Comparison of ENCODE assay signal across 1 cellular context in genomic region chr17:48100591-48101011, GRCh38.
A peak's percentile ranks its signal among the peaks of the same experiment; 100 is the strongest.
TF ChIP-seq lines count a peak whose summit lies in the region.

No MANE protein-coding gene starts in this region.

TF ChIP-seq in HepG2, 621 proteins besides CTCF, POLR2A, EP300 and RAD21 (continues in another document):
- TF ChIP-seq SP4 (CRISPR knock-in tag; IDR thresholded peaks at IDR 0.05): 0 out of 2 replicates have a peak, but pooled peaks have one; percentile 13
- 0 out of 2 replicates have a peak, but pooled peaks have one; percentile 17 for TF ChIP-seq ZFP90 (CRISPR knock-in tag; IDR thresholded peaks at IDR 0.05; ENCODE audit: borderline replicate concordance)
- TF ChIP-seq ZNF276 (CRISPR knock-in tag; IDR thresholded peaks at IDR 0.05; ENCODE audit: low read depth): 0 out of 2 replicates have a peak, but pooled peaks have one; percentile 71
- 0 out of 2 replicates have a peak, but pooled peaks have one; percentile 6 for TF ChIP-seq ARID5B (CRISPR knock-in tag; IDR thresholded peaks at IDR 0.05)
- TF ChIP-seq NR0B2 (CRISPR knock-in tag; IDR thresholded peaks at IDR 0.05): peak; percentile 6; the same call in 1 of the 2 replicates
- peak; percentile 43; the same call in 1 of the 2 replicates for TF ChIP-seq LCORL (IDR thresholded peaks at IDR 0.05)
- TF ChIP-seq LCORL (CRISPR knock-in tag; IDR thresholded peaks at IDR 0.05): no peak
- TF ChIP-seq ZBTB49 (CRISPR knock-in tag; IDR thresholded peaks at IDR 0.05; ENCODE audit: borderline replicate concordance): peak; percentile 65; the same call in 1 of the 2 replicates
- peak; percentile 32 for TF ChIP-seq PRPF4 (IDR thresholded peaks at IDR 0.05; ENCODE audit: low read depth, low read length, poor library complexity, severe bottlenecking)
- TF ChIP-seq KDM5A (IDR thresholded peaks at IDR 0.05; ENCODE audit: borderline replicate concordance, low read length): peak; percentile 75
- TF ChIP-seq ZNF781 (CRISPR knock-in tag; IDR thresholded peaks at IDR 0.05; ENCODE audit: borderline replicate concordance, not compliant biosample characterization): peak; percentile 20
- TF ChIP-seq ZHX2 (IDR thresholded peaks at IDR 0.05; ENCODE audit: low read depth): 0 out of 2 replicates have a peak, but pooled peaks have one; percentile 2
- no peak for TF ChIP-seq ZHX2 (CRISPR knock-in tag; IDR thresholded peaks at IDR 0.05; ENCODE audit: borderline replicate concordance)
- 0 out of 2 replicates have a peak, but pooled peaks have one; percentile 10 for TF ChIP-seq CREBL2 (CRISPR knock-in tag; IDR thresholded peaks at IDR 0.05; ENCODE audit: borderline replicate concordance)
- TF ChIP-seq ZNF136 (CRISPR knock-in tag; IDR thresholded peaks at IDR 0.05; ENCODE audit: low read depth): peak; percentile 24; the same call in 1 of the 2 replicates
- TF ChIP-seq ZNF850 (CRISPR knock-in tag; conservative IDR thresholded peaks at IDR 0.05): 0 out of 2 replicates have a peak, but pooled peaks have one; percentile 48
- no peak for TF ChIP-seq FOXP4 (CRISPR knock-in tag; IDR thresholded peaks at IDR 0.05)
- 0 out of 2 replicates have a peak, but pooled peaks have one; percentile 17 for TF ChIP-seq RFXAP (CRISPR knock-in tag; IDR thresholded peaks at IDR 0.05; ENCODE audit: borderline replicate concordance)
- 0 out of 2 replicates have a peak, but pooled peaks have one; percentile 64 for TF ChIP-seq ZBTB7B (CRISPR knock-in tag; IDR thresholded peaks at IDR 0.05)
- peak; percentile 8; the same call in 1 of the 2 replicates for TF ChIP-seq KMT2A (CRISPR knock-in tag; IDR thresholded peaks at IDR 0.05)
- no peak for TF ChIP-seq HNF4A (CRISPR knock-in tag; IDR thresholded peaks at IDR 0.05)
- peak; percentile 53; the same call in 1 of the 2 replicates for TF ChIP-seq ZNF512 (CRISPR knock-in tag; IDR thresholded peaks at IDR 0.05)
- TF ChIP-seq NCOA2 (CRISPR knock-in tag; IDR thresholded peaks at IDR 0.05): 0 out of 2 replicates have a peak, but pooled peaks have one; percentile 7
- no peak for TF ChIP-seq TSC22D2 (CRISPR knock-in tag; IDR thresholded peaks at IDR 0.05; ENCODE audit: borderline replicate concordance)
- 0 out of 2 replicates have a peak, but pooled peaks have one; percentile 3 for TF ChIP-seq ATF5 (CRISPR knock-in tag; IDR thresholded peaks at IDR 0.05; ENCODE audit: low read depth)
- TF ChIP-seq ZNF704 (CRISPR knock-in tag; IDR thresholded peaks at IDR 0.05; ENCODE audit: borderline replicate concordance): no peak
- TF ChIP-seq CHD2 (IDR thresholded peaks at IDR 0.05; ENCODE audit: low read depth, low read length): 0 out of 2 replicates have a peak, but pooled peaks have one; percentile 10
- TF ChIP-seq MXD3 (CRISPR knock-in tag; IDR thresholded peaks at IDR 0.05): no peak
- 0 out of 2 replicates have a peak, but pooled peaks have one; percentile 23 for TF ChIP-seq PITX1 (CRISPR knock-in tag; IDR thresholded peaks at IDR 0.05)
